ENCODE assay signal across 8 cellular contexts in the genomic region with DNA sequence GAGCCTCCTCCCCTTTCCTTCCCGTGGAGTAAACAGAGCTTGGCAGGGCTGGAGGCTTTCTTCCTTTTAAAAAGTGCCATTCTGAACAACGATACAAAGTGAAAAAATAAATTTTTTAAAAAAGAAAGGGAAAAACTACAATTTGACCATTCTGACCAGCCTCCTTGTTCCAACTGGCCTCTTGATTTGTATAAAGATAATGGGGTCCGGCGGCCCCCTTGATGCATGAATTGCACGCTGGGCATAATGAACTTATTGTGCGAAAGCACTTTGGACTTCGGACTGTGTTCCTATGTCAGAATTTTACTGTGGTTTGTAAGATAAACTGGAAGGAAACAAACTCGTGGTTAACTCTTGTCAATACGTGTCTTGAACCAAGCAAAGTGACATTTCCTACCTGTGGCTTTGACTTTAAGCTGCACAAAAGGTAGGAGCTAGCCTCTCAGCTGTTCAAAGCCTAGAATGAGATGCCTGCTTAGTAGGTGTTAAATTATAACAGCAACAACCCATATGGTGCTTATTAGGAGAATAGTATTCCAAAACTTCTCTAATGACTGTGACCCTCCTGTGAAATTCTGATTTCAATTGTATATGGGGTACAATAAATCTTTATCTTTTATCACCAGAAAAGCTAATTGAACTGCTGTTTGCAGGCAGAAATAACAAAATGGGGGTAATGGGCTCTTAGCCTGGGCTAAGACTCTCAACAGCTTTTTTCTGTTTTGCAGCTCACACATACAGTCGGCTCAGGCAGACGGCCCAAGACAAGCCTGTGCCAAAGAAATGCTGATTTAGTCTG. TPM values are rescaled to one million over a fixed set of nuclear protein-coding genes. Genes with fewer than 3 reads are reported as not detected.
DNase-seq lines count a peak whose midpoint lies in the region; ATAC-seq and TF ChIP-seq lines count a peak whose summit lies in the region.

No MANE protein-coding gene starts in this region.

- peaks cover 47% of the 10 kb centered on the region for H3K4me1 ChIP-seq in RWPE2 (ENCODE audit: insufficient read depth, poor library complexity, severe bottlenecking)
- H3K4me1 ChIP-seq in effector memory CD4-positive, alpha-beta T cell (ENCODE audit: control insufficient read depth, insufficient read depth, low read length, poor library complexity, severe bottlenecking) = peaks cover 36% of the 10 kb centered on the region

- TF ChIP-seq CTCF in RWPE2 (IDR thresholded peaks at IDR 0.05; ENCODE audit: poor library complexity, severe bottlenecking) = no peak

- H3K27me3 ChIP-seq in RWPE2 (ENCODE audit: insufficient read depth, poor library complexity, severe bottlenecking) = no peaks in the 10 kb centered on the region
- no peaks in the 10 kb centered on the region for H3K27me3 ChIP-seq in effector memory CD4-positive, alpha-beta T cell (replicated peaks; ENCODE audit: control insufficient read depth, insufficient read depth, low read length, poor library complexity, severe bottlenecking)

- peak overlapping the region; percentile 98 for H3K27ac ChIP-seq in RWPE2 (ENCODE audit: poor library complexity, severe bottlenecking)
- H3K27ac ChIP-seq in effector memory CD4-positive, alpha-beta T cell (ENCODE audit: insufficient read depth, low read length, poor library complexity, severe bottlenecking) = peak overlapping the region; percentile 98

- no peaks in the 10 kb centered on the region for H3K9me3 ChIP-seq in RWPE2 (ENCODE audit: severe bottlenecking)
- H3K9me3 ChIP-seq in effector memory CD4-positive, alpha-beta T cell (ENCODE audit: control insufficient read depth, low read length) = no peaks in the 10 kb centered on the region

- ATAC-seq in HG02798 (IDR thresholded peaks at IDR 0.05; ENCODE audit: poor library complexity, unreplicated experiment) (peak; percentile 10), RWPE2 (ENCODE audit: low read depth) (no peak), GM21825 (IDR thresholded peaks at IDR 0.05; ENCODE audit: unreplicated experiment) (no peak)

- peak overlapping the region; percentile 29 for H3K4me3 ChIP-seq in RWPE2 (ENCODE audit: severe bottlenecking)
- H3K4me3 ChIP-seq in effector memory CD4-positive, alpha-beta T cell (ENCODE audit: insufficient read depth, low read depth, low read length, poor library complexity, severe bottlenecking) = peak overlapping the region; percentile 8

- peak; percentile 58 for DNase-seq in GF-D8 (lab: John Stamatoyannopoulos, UW)
- no peak for DNase-seq in RWPE2 (ENCODE audit: low spot score)
- DNase-seq in effector memory CD4-positive, alpha-beta T cell = peak in 1 of 3 donors; percentile 11
- peak; percentile 65 for DNase-seq in mucosa of gallbladder (ENCODE audit: low spot score)
- DNase-seq in occipital lobe (lab: John Stamatoyannopoulos, UW) = no peak
- no peak for DNase-seq in DMS153 treated with DMSO at 0.1 percent for 48 hours (lab: John Stamatoyannopoulos, UW; ENCODE audit: unreplicated experiment)

- H3K36me3 ChIP-seq in RWPE2 (ENCODE audit: low read depth) = peaks cover 39% of the 10 kb centered on the region
- no peaks in the 10 kb centered on the region for H3K36me3 ChIP-seq in effector memory CD4-positive, alpha-beta T cell (ENCODE audit: control insufficient read depth, insufficient read depth, low read length)

RNA-seq across cellular contexts. Expression of gene IRF2BP2, which starts 9.4 kb away (rescaled TPM):
- total RNA-seq in mucosa of gallbladder (231 TPM), occipital lobe (140 TPM)

Comparison
In these comparisons a context has a peak if more than half of its experiments do, and no peak if none do; other contexts are left out.
1. DNase-seq: peak in GF-D8 (single experiment) and mucosa of gallbladder (single experiment); none in RWPE2 (single experiment), occipital lobe (single experiment) and DMS153 treated with DMSO at 0.1 percent for 48 hours (single experiment).